ENCODE assay signal across 14 cellular contexts in genomic region chr5:142319560-142320426, GRCh38. TPM values are rescaled to one million over a fixed set of nuclear protein-coding genes. Genes with fewer than 3 reads are reported as not detected.
DNase-seq lines count a peak whose midpoint lies in the region; ATAC-seq and TF ChIP-seq lines count a peak whose summit lies in the region.
"Had no signal": no experiment of that assay in that cellular context is flagged by ENCODE, and none has a peak within 500 bp of the region (broad histone marks: within the 10 kb centered on the region; RNA-seq: fewer than 3 reads in every experiment).

No MANE protein-coding gene starts in this region.

- peaks cover 33 to 66% of the 10 kb centered on the region in 2 donors for H3K4me1 Mint-ChIP-seq in stimulated activated naive B cell treated with anti-CD40 and anti-IgM and Interleukin-4, amounts not matched to agents 10 μg/mL and 1 μg/mL and 100 μg/mL, for 72 hours

- H3K9me3 ChIP-seq in heart left ventricle, result no peaks in the 10 kb centered on the region
- no peaks in the 10 kb centered on the region for H3K9me3 ChIP-seq in ectodermal cell (ENCODE audit: control insufficient read depth, low read length)
- no peaks in the 10 kb centered on the region for H3K9me3 ChIP-seq in lung (ENCODE audit: control insufficient read depth in 2 of 2, insufficient read depth in 1 of 2, low read length in 1 of 2)
- H3K9me3 ChIP-seq in upper lobe of right lung, result no peaks in the 10 kb centered on the region
- H3K9me3 ChIP-seq: SJCRH30, vagina had no signal

- H3K36me3 Mint-ChIP-seq in stimulated activated naive B cell treated with anti-CD40 and anti-IgM and Interleukin-4, amounts not matched to agents 10 μg/mL and 1 μg/mL and 100 μg/mL, for 72 hours, result no peaks in the 10 kb centered on the region

- H3K27me3 Mint-ChIP-seq in stimulated activated naive B cell treated with anti-CD40 and anti-IgM and Interleukin-4, amounts not matched to agents 10 μg/mL and 1 μg/mL and 100 μg/mL, for 72 hours, result peaks cover 49 to 69% of the 10 kb centered on the region in 2 donors

- H3K9me3 Mint-ChIP-seq in stimulated activated naive B cell treated with anti-CD40 and anti-IgM and Interleukin-4, amounts not matched to agents 10 μg/mL and 1 μg/mL and 100 μg/mL, for 72 hours, result no peaks in the 10 kb centered on the region
- H3K9me3 Mint-ChIP-seq: activated CD8-positive, alpha-beta T cell treated with anti-CD3 and anti-CD28 coated beads for 36 hours had no signal

- no peak for TF ChIP-seq POLR2A in heart left ventricle (IDR thresholded peaks at IDR 0.05)

- intact Hi-C loops in heart left ventricle (cut with DNase I) (loop anchor here (2.0 to 10.0 kb wide), 13 partner anchors 32 to 375 kb away; no protein-coding TSS in a partner anchor), left cardiac atrium (cut with DNase I) (loop anchor here (5.0 to 10.0 kb wide), 3 partner anchors 38 to 228 kb away; no protein-coding TSS in a partner anchor), upper lobe of right lung (cut with DNase I) (no loop called here)

- DNase-seq in heart left ventricle, result no peak
- no peak for DNase-seq in left cardiac atrium
- DNase-seq in lung (ENCODE audit: low spot score), result no peak
- no peak for DNase-seq in upper lobe of right lung
- DNase-seq in GM03348 (ENCODE audit: low spot score), result no peak
- DNase-seq in stimulated activated naive B cell treated with anti-CD40 and anti-IgM and Interleukin-4, amounts not matched to agents 10 μg/mL and 1 μg/mL and 100 μg/mL, for 72 hours, result no peak
- DNase-seq in SHP77 (lab: John Stamatoyannopoulos, UW), result no peak
- DNase-seq: activated CD8-positive, alpha-beta T cell treated with anti-CD3 and anti-CD28 coated beads for 36 hours; NCI-H146; stimulated activated CD4-positive, alpha-beta T cell treated with anti-CD3 and anti-CD28 coated beads, Interleukin-1b, Interleukin-23, amount 100 ng/mL, for 48 hours had no signal

- peaks cover 0 to 29% (median 0%) of the 10 kb centered on the region in 9 donors for H3K27me3 ChIP-seq in heart left ventricle
- peaks cover 49% of the 10 kb centered on the region for H3K27me3 ChIP-seq in ectodermal cell (ENCODE audit: control insufficient read depth, insufficient read depth, low read length, poor library complexity, severe bottlenecking)
- no peaks in the 10 kb centered on the region for H3K27me3 ChIP-seq in lung (ENCODE audit: control insufficient read depth, insufficient read depth)
- H3K27me3 ChIP-seq in upper lobe of right lung, result peaks cover 8% of the 10 kb centered on the region
- H3K27me3 ChIP-seq: SJCRH30, vagina had no signal

- no peak overlapping the region for H3K4me3 Mint-ChIP-seq in stimulated activated naive B cell treated with anti-CD40 and anti-IgM and Interleukin-4, amounts not matched to agents 10 μg/mL and 1 μg/mL and 100 μg/mL, for 72 hours
- H3K4me3 Mint-ChIP-seq: activated CD8-positive, alpha-beta T cell treated with anti-CD3 and anti-CD28 coated beads for 36 hours; B cell had no signal

- H3K4me3 ChIP-seq in heart left ventricle (peak overlapping the region in 9 of 12 donors; percentile 59 to 99 (median 80)), ectodermal cell (ENCODE audit: insufficient read depth, low read depth, low read length) (no peak overlapping the region), lung (no peak overlapping the region), upper lobe of right lung (peak overlapping the region; percentile 63)
- H3K4me3 ChIP-seq: vagina had no signal

- TF ChIP-seq CTCF in heart left ventricle (IDR thresholded peaks at IDR 0.05) (no peak), lung (IDR thresholded peaks at IDR 0.05; ENCODE audit: control extremely low read depth, extremely low read depth) (no peak), upper lobe of right lung (IDR thresholded peaks at IDR 0.05) (no peak)

- ATAC-seq in heart left ventricle (no peak), left cardiac atrium (no peak), lung (ENCODE audit: insufficient read depth, low FRiP score) (no peak), upper lobe of right lung (no peak)
- ATAC-seq in stimulated activated naive B cell treated with anti-CD40 and anti-IgM and Interleukin-4, amounts not matched to agents 10 μg/mL and 1 μg/mL and 100 μg/mL, for 72 hours (replicated peaks), result no peak
- ATAC-seq: activated CD8-positive, alpha-beta T cell treated with anti-CD3 and anti-CD28 coated beads for 36 hours had no signal

- H3K4me1 ChIP-seq in heart left ventricle, result peaks cover 20 to 79% (median 69%) of the 10 kb centered on the region in 12 donors
- H3K4me1 ChIP-seq in ectodermal cell (ENCODE audit: control insufficient read depth, insufficient read depth, low read length), result peaks cover 29% of the 10 kb centered on the region
- H3K4me1 ChIP-seq in lung (ENCODE audit: control insufficient read depth in 2 of 2, insufficient read depth in 2 of 2, low read length in 2 of 2), result peaks cover 15 to 24% of the 10 kb centered on the region in 2 donors
- peaks cover 67% of the 10 kb centered on the region for H3K4me1 ChIP-seq in upper lobe of right lung

- 40 to 48% (median 44%) methylated on average over 7 of the region's 7 CpGs for WGBS in heart left ventricle, 4 donors
- WGBS in ectodermal cell, 2 experiments, result 9 to 10% methylated on average over 6 of the region's 7 CpGs
- WGBS in lung, 2 donors, result 44 to 62% methylated on average over 7 of the region's 7 CpGs

- no peak overlapping the region for H3K27ac Mint-ChIP-seq in stimulated activated naive B cell treated with anti-CD40 and anti-IgM and Interleukin-4, amounts not matched to agents 10 μg/mL and 1 μg/mL and 100 μg/mL, for 72 hours
- H3K27ac Mint-ChIP-seq: activated CD8-positive, alpha-beta T cell treated with anti-CD3 and anti-CD28 coated beads for 36 hours; B cell had no signal

- H3K36me3 ChIP-seq in heart left ventricle (peaks cover 0 to 5% (median 0%) of the 10 kb centered on the region in 9 donors), ectodermal cell (ENCODE audit: control insufficient read depth, insufficient read depth, low read length) (no peaks in the 10 kb centered on the region), lung (ENCODE audit: control insufficient read depth in 2 of 2, insufficient read depth in 2 of 2, low read length in 2 of 2) (peaks cover 0 to 7% of the 10 kb centered on the region in 2 donors), upper lobe of right lung (peaks cover 16% of the 10 kb centered on the region)
- H3K36me3 ChIP-seq: vagina had no signal

- H3K27ac ChIP-seq in heart left ventricle, result peak overlapping the region; percentile 49 to 99 (median 91)
- peak overlapping the region; percentile 31 for H3K27ac ChIP-seq in ectodermal cell (ENCODE audit: insufficient read depth, low read depth, low read length, poor library complexity, severe bottlenecking)
- peak overlapping the region; percentile 43 to 66 for H3K27ac ChIP-seq in lung (ENCODE audit: low read depth in 1 of 2, low read length in 1 of 2)
- H3K27ac ChIP-seq in upper lobe of right lung, result peak overlapping the region; percentile 42
- H3K27ac ChIP-seq: vagina had no signal

RNA-seq across cellular contexts. Expression of gene SPRY4, which starts 5.0 kb away (rescaled TPM):
- 10 to 100 TPM in 5 of 9 donors, 1 to 10 TPM in 4; 4.5 to 21.3 (median 13.8) TPM for total RNA-seq in heart left ventricle
- 1 to 10 TPM; 4.5 to 7.2 TPM for polyA plus RNA-seq in heart left ventricle
- total RNA-seq in left cardiac atrium, result 10 to 100 TPM; 13.3 to 30.6 TPM
- 4.1 TPM for polyA plus RNA-seq in ectodermal cell (2013, experiment 1 of 4)
- 2.9 TPM for polyA plus RNA-seq in ectodermal cell (2013, experiment 2 of 4)
- 3.0 TPM for polyA plus RNA-seq in ectodermal cell (2013, experiment 3 of 4)
- polyA plus RNA-seq in ectodermal cell (2013, experiment 4 of 4), result 2.1 TPM
- total RNA-seq in lung, result 10 to 100 TPM; 23.6 to 33.9 TPM
- polyA plus RNA-seq in lung, result 10 to 100 TPM; 16.7 to 22.7 TPM
- total RNA-seq in upper lobe of right lung, result 89.8 TPM
- total RNA-seq: B cell had no signal

Comparison
In these comparisons a context has a peak if more than half of its experiments do, and no peak if none do; other contexts are left out.
1. H3K27ac ChIP-seq: peak in every context shown above with its lines; median percentile 91 in heart left ventricle; 54 in lung; 42 in upper lobe of right lung; 31 in ectodermal cell.
2. H3K4me3 ChIP-seq: peak in heart left ventricle (9 of 12) and upper lobe of right lung (single experiment); none in ectodermal cell (single experiment) and lung (single experiment).